ENCODE assay signal across 16 cellular contexts in genomic region chr1:205950826-205951549, GRCh38. TPM values are rescaled to one million over a fixed set of nuclear protein-coding genes. Genes with fewer than 3 reads are reported as not detected.
A peak's percentile ranks its signal among the peaks of the same experiment; 100 is the strongest.
DNase-seq lines count a peak whose midpoint lies in the region; ATAC-seq and TF ChIP-seq lines count a peak whose summit lies in the region.
"Had no signal": no experiment of that assay in that cellular context is flagged by ENCODE, and none has a peak within 500 bp of the region (broad histone marks: within the 10 kb centered on the region; RNA-seq: fewer than 3 reads in every experiment).

No MANE protein-coding gene starts in this region.

- no peaks in the 10 kb centered on the region for H3K9me3 ChIP-seq in Peyer's patch
- H3K9me3 ChIP-seq: heart left ventricle, vagina had no signal

- DNase-seq in AG08396 (ENCODE audit: low spot score): peak; percentile 62
- DNase-seq in HFFc6: peak; percentile 58
- DNase-seq in RPMI7951 (ENCODE audit: low read depth): peak; percentile 80
- peak; percentile 46 to 70 for DNase-seq in foreskin fibroblast
- no peak for DNase-seq in dermis blood vessel endothelial cell
- DNase-seq in Peyer's patch: no peak
- DNase-seq in anterior cingulate cortex (lab: John Stamatoyannopoulos, UW): no peak
- DNase-seq: activated naive CD8-positive, alpha-beta T cell treated with anti-CD3 and anti-CD28 coated beads, Interleukin-2, amount 10 ng/mL, durations not matched to agents 7 days and 5 days; heart left ventricle; NCI-H1436 treated with DMSO at 0.1 percent for 48 hours; T-helper 2 cell had no signal

- H3K4me1 ChIP-seq in Peyer's patch: no peaks in the 10 kb centered on the region

- TF ChIP-seq POLR2A in Peyer's patch (IDR thresholded peaks at IDR 0.05): no peak

- ATAC-seq in GM19455 (IDR thresholded peaks at IDR 0.05; ENCODE audit: unreplicated experiment): no peak

- H3K27me3 ChIP-seq in Peyer's patch: no peaks in the 10 kb centered on the region
- H3K27me3 ChIP-seq: heart left ventricle, vagina had no signal

- no peaks in the 10 kb centered on the region for H3K36me3 ChIP-seq in Peyer's patch
- H3K36me3 ChIP-seq: heart left ventricle, vagina had no signal

- no peak overlapping the region for H3K27ac ChIP-seq in Peyer's patch
- H3K27ac ChIP-seq: heart left ventricle, HL-60, vagina had no signal

- peak overlapping the region; percentile 19; the same call in 1 of the 2 replicates for H3K27ac Mint-ChIP-seq in HFFc6
- H3K27ac Mint-ChIP-seq: activated naive CD8-positive, alpha-beta T cell treated with anti-CD3 and anti-CD28 coated beads, Interleukin-2, amount 10 ng/mL, durations not matched to agents 7 days and 5 days; B cell had no signal

- TF ChIP-seq CTCF in HFFc6 (IDR thresholded peaks at IDR 0.05) (peak; percentile 21; the same call in 1 of the 2 replicates), foreskin fibroblast (IDR thresholded peaks at IDR 0.05; ENCODE audit: low read depth, low read length) (no peak), Peyer's patch (IDR thresholded peaks at IDR 0.05) (no peak)

- H3K9me3 Mint-ChIP-seq in HFFc6: no peaks in the 10 kb centered on the region
- H3K9me3 Mint-ChIP-seq: activated naive CD8-positive, alpha-beta T cell treated with anti-CD3 and anti-CD28 coated beads, Interleukin-2, amount 10 ng/mL, durations not matched to agents 7 days and 5 days had no signal

- H3K4me3 Mint-ChIP-seq in HFFc6: no peak overlapping the region
- H3K4me3 Mint-ChIP-seq: activated naive CD8-positive, alpha-beta T cell treated with anti-CD3 and anti-CD28 coated beads, Interleukin-2, amount 10 ng/mL, durations not matched to agents 7 days and 5 days; B cell had no signal

- no peak overlapping the region for H3K4me3 ChIP-seq in foreskin fibroblast (ENCODE audit: low read depth in 1 of 2, low read length in 2 of 2)
- H3K4me3 ChIP-seq in Peyer's patch: no peak overlapping the region
- H3K4me3 ChIP-seq: heart left ventricle, vagina had no signal

- peaks cover 23% of the 10 kb centered on the region for H3K27me3 Mint-ChIP-seq in HFFc6 (ENCODE audit: insufficient read depth)

- no peaks in the 10 kb centered on the region for H3K36me3 Mint-ChIP-seq in HFFc6 (ENCODE audit: low read depth)
- H3K36me3 Mint-ChIP-seq: activated naive CD8-positive, alpha-beta T cell treated with anti-CD3 and anti-CD28 coated beads, Interleukin-2, amount 10 ng/mL, durations not matched to agents 7 days and 5 days had no signal

- peaks cover 22% of the 10 kb centered on the region for H3K4me1 Mint-ChIP-seq in HFFc6 (ENCODE audit: low read depth)
- H3K4me1 Mint-ChIP-seq: activated naive CD8-positive, alpha-beta T cell treated with anti-CD3 and anti-CD28 coated beads, Interleukin-2, amount 10 ng/mL, durations not matched to agents 7 days and 5 days; B cell had no signal

RNA-seq across cellular contexts. Expression of gene SLC26A9, which starts 7.7 kb away (rescaled TPM):
- total RNA-seq in HFFc6 (2021; fragmentation: NEBNext Ultra II Directional; extraction: Animal tissue kit (Norgen Biotek cat#: 25700)): not detected
- total RNA-seq in RPMI7951 (2014; rRNA removed; shearing (Covaris generic)): under 0.01 TPM in 1 of 2 replicates, not detected in the other
- total RNA-seq in dermis blood vessel endothelial cell (0.09 TPM in 1 of 2 replicates, not detected in the other), Peyer's patch (not detected)
- total RNA-seq: activated CD8-positive, alpha-beta memory T cell treated with anti-CD3 and anti-CD28 coated beads for 36 hours; activated naive CD8-positive, alpha-beta T cell treated with anti-CD3 and anti-CD28 coated beads, Interleukin-2, amount 10 ng/mL, durations not matched to agents 7 days and 5 days; B cell had no signal

RNA-seq across cellular contexts. Expression of gene RAB7B, which starts 52.2 kb away (rescaled TPM):
- total RNA-seq in HFFc6 (2021; fragmentation: NEBNext Ultra II Directional; extraction: Animal tissue kit (Norgen Biotek cat#: 25700)): 1 to 10 TPM; 2.6 to 6.6 (median 5.3) TPM
- 0.96 and 0.98 TPM in 2 replicates for total RNA-seq in RPMI7951 (2014; rRNA removed; shearing (Covaris generic))
- total RNA-seq in dermis blood vessel endothelial cell (not detected in 2 replicates), Peyer's patch (under 1 TPM in 3 of 4 donors, not detected in 1; 0.35 to 0.47 (median 0.40) TPM)
- total RNA-seq: activated CD8-positive, alpha-beta memory T cell treated with anti-CD3 and anti-CD28 coated beads for 36 hours; B cell had no signal

Comparison
In these comparisons a context has a peak if more than half of its experiments do, and no peak if none do; other contexts are left out.
1. DNase-seq: peak in AG08396 (single experiment), HFFc6 (single experiment), RPMI7951 (single experiment) and foreskin fibroblast (2 of 2); none in dermis blood vessel endothelial cell (single experiment), Peyer's patch (0 of 3) and anterior cingulate cortex (0 of 58).